2 cellular contexts compared by ENCODE assay signal in genomic region chr17:21415166-21415990, GRCh38. TPM values are rescaled to one million over a fixed set of nuclear protein-coding genes. Genes with fewer than 3 reads are reported as not detected.
"Had no signal": no experiment of that assay in that cellular context is flagged by ENCODE, and none has a peak within 500 bp of the region (broad histone marks: within the 10 kb centered on the region; RNA-seq: fewer than 3 reads in every experiment).

No MANE protein-coding gene starts in this region.

RNA-seq across cellular contexts. Expression of gene KCNJ12, which starts 39.2 kb away (rescaled TPM):
- total RNA-seq: lung microvascular endothelial cell; naive thymus-derived CD8-positive, alpha-beta T cell had no signal
